ENCODE assay signal across 17 cellular contexts in genomic region chr14:83940253-83940652, GRCh38.
DNase-seq lines count a peak whose midpoint lies in the region; ATAC-seq and TF ChIP-seq lines count a peak whose summit lies in the region.
"Had no signal": no experiment of that assay in that cellular context is flagged by ENCODE, and none has a peak within 500 bp of the region (broad histone marks: within the 10 kb centered on the region; RNA-seq: fewer than 3 reads in every experiment).

No MANE protein-coding gene starts in this region.

- intact Hi-C loops in breast epithelium (cut with DNase I; ENCODE audit: low total_unique reads), result no loop called here

- H3K36me3 ChIP-seq in breast epithelium, result no peaks in the 10 kb centered on the region
- H3K36me3 ChIP-seq: sigmoid colon had no signal

- no peak overlapping the region for H3K4me3 Mint-ChIP-seq in activated T-helper 17 cell treated with anti-CD3 and anti-CD28 coated beads, Interleukin-2, amount 50 U/mL, for 72 hours
- H3K4me3 Mint-ChIP-seq: activated CD4-positive, alpha-beta memory T cell treated with anti-CD3 and anti-CD28 coated beads, Interleukin-2, amount 10 ng/mL, durations not matched to agents 7 days and 5 days; activated naive CD4-positive, alpha-beta T cell treated with anti-CD3 and anti-CD28 coated beads, Interleukin-2, amount 50 U/mL, for 24 hours; activated T-cell treated with anti-CD3 and anti-CD28 coated beads, Interleukin-2, amount 50 U/mL, for 4 hours; CD8-positive, alpha-beta memory T cell had no signal

- TF ChIP-seq CTCF in breast epithelium (IDR thresholded peaks at IDR 0.05) (no peak), retinal pigment epithelial cell (conservative IDR thresholded peaks at IDR 0.05; ENCODE audit: low read depth, low read length) (peak; percentile 39)

- H3K27ac Mint-ChIP-seq in activated T-helper 17 cell treated with anti-CD3 and anti-CD28 coated beads, Interleukin-2, amount 50 U/mL, for 72 hours, result no peak overlapping the region
- H3K27ac Mint-ChIP-seq: activated CD4-positive, alpha-beta memory T cell treated with anti-CD3 and anti-CD28 coated beads, Interleukin-2, amount 10 ng/mL, durations not matched to agents 7 days and 5 days; activated naive CD4-positive, alpha-beta T cell treated with anti-CD3 and anti-CD28 coated beads, Interleukin-2, amount 50 U/mL, for 24 hours; CD8-positive, alpha-beta memory T cell had no signal

- peak; percentile 24 to 67 for DNase-seq in T47D (ENCODE audit: low read depth in 1 of 2, low spot score in 1 of 2)
- no peak for DNase-seq in breast epithelium (ENCODE audit: low spot score in 2 of 2)
- DNase-seq in NCI-H69 (lab: John Stamatoyannopoulos, UW), result peak; percentile 46
- DNase-seq in fibroblast of peridontal ligament (ENCODE audit: extremely low read depth), result peak; percentile 2
- no peak for DNase-seq in retinal pigment epithelial cell (ENCODE audit: low read depth)
- DNase-seq in DMS153 (lab: John Stamatoyannopoulos, UW), result no peak
- no peak for DNase-seq in KBM-7
- DNase-seq: activated CD4-positive, alpha-beta memory T cell treated with anti-CD3 and anti-CD28 coated beads, Interleukin-2, amount 10 ng/mL, durations not matched to agents 7 days and 5 days; activated T-cell treated with anti-CD3 and anti-CD28 coated beads, Interleukin-2, amount 50 U/mL, for 4 hours; CD8-positive, alpha-beta memory T cell; Kasumi-1; mucosa of descending colon; NCI-H510A; nucleus accumbens; sigmoid colon had no signal

- TF ChIP-seq POLR2A in breast epithelium (IDR thresholded peaks at IDR 0.05), result no peak

- no peaks in the 10 kb centered on the region for H3K4me1 ChIP-seq in breast epithelium
- H3K4me1 ChIP-seq: sigmoid colon had no signal

- no peaks in the 10 kb centered on the region for H3K27me3 Mint-ChIP-seq in activated T-helper 17 cell treated with anti-CD3 and anti-CD28 coated beads, Interleukin-2, amount 50 U/mL, for 72 hours
- H3K27me3 Mint-ChIP-seq: activated CD4-positive, alpha-beta memory T cell treated with anti-CD3 and anti-CD28 coated beads, Interleukin-2, amount 10 ng/mL, durations not matched to agents 7 days and 5 days; activated naive CD4-positive, alpha-beta T cell treated with anti-CD3 and anti-CD28 coated beads, Interleukin-2, amount 50 U/mL, for 24 hours had no signal

- H3K9me3 Mint-ChIP-seq in activated T-helper 17 cell treated with anti-CD3 and anti-CD28 coated beads, Interleukin-2, amount 50 U/mL, for 72 hours, result peaks cover 23% of the 10 kb centered on the region

- no peak for ATAC-seq in activated T-helper 17 cell treated with anti-CD3 and anti-CD28 coated beads, Interleukin-2, amount 50 U/mL, for 72 hours (replicated peaks)
- ATAC-seq: activated T-cell treated with anti-CD3 and anti-CD28 coated beads, Interleukin-2, amount 50 U/mL, for 4 hours; mucosa of descending colon had no signal

- peaks cover 10 to 16% of the 10 kb centered on the region in 2 donors for H3K9me3 ChIP-seq in breast epithelium
- H3K9me3 ChIP-seq: sigmoid colon had no signal

- no peak overlapping the region for H3K27ac ChIP-seq in breast epithelium
- H3K27ac ChIP-seq: sigmoid colon had no signal

- no peaks in the 10 kb centered on the region for H3K4me1 Mint-ChIP-seq in activated T-helper 17 cell treated with anti-CD3 and anti-CD28 coated beads, Interleukin-2, amount 50 U/mL, for 72 hours
- H3K4me1 Mint-ChIP-seq: activated CD4-positive, alpha-beta memory T cell treated with anti-CD3 and anti-CD28 coated beads, Interleukin-2, amount 10 ng/mL, durations not matched to agents 7 days and 5 days; activated naive CD4-positive, alpha-beta T cell treated with anti-CD3 and anti-CD28 coated beads, Interleukin-2, amount 50 U/mL, for 24 hours; CD8-positive, alpha-beta memory T cell had no signal

- H3K4me3 ChIP-seq in breast epithelium (no peak overlapping the region), retinal pigment epithelial cell (ENCODE audit: low read length) (no peak overlapping the region)
- H3K4me3 ChIP-seq: mucosa of descending colon, sigmoid colon had no signal

- in situ Hi-C loops in T47D (cut with HindIII; ENCODE audit: low pct_unique_long_range_greater_than_20kb, low sequenced_read_pairs) (no loop called here), KBM-7 (cut with MboI; ENCODE audit: low pct_unique_long_range_greater_than_20kb, low sequenced_read_pairs) (no loop called here)

- H3K36me3 Mint-ChIP-seq in activated T-helper 17 cell treated with anti-CD3 and anti-CD28 coated beads, Interleukin-2, amount 50 U/mL, for 72 hours (ENCODE audit: low read depth), result no peaks in the 10 kb centered on the region
- H3K36me3 Mint-ChIP-seq: CD8-positive, alpha-beta memory T cell had no signal

- H3K27me3 ChIP-seq in breast epithelium, result no peaks in the 10 kb centered on the region
- H3K27me3 ChIP-seq: sigmoid colon had no signal

Comparison
In these comparisons a context has a peak if more than half of its experiments do, and no peak if none do; other contexts are left out.
1. DNase-seq: peak in T47D (2 of 2), NCI-H69 (single experiment) and fibroblast of peridontal ligament (single experiment); none in breast epithelium (0 of 2), retinal pigment epithelial cell (single experiment), DMS153 (single experiment) and KBM-7 (single experiment).